ENCODE assay signal across 13 cellular contexts in genomic region chr9:127058645-127059021, GRCh38.
DNase-seq lines count a peak whose midpoint lies in the region; ATAC-seq and TF ChIP-seq lines count a peak whose summit lies in the region.
"Had no signal": no experiment of that assay in that cellular context is flagged by ENCODE, and none has a peak within 500 bp of the region (broad histone marks: within the 10 kb centered on the region; RNA-seq: fewer than 3 reads in every experiment).

No MANE protein-coding gene starts in this region.

- H3K36me3 Mint-ChIP-seq in brain: peaks cover 24% of the 10 kb centered on the region

- H3K9me3 Mint-ChIP-seq in brain: no peaks in the 10 kb centered on the region
- H3K9me3 Mint-ChIP-seq: activated B cell treated with CpG ODN at 0.5 μM for 24 hours; activated T-helper 17 cell treated with anti-CD3 and anti-CD28 coated beads, Interleukin-2, amount 50 U/mL, for 72 hours had no signal

- TF ChIP-seq CTCF in brain (conservative IDR thresholded peaks at IDR 0.05): no peak
- no peak for TF ChIP-seq CTCF in foreskin fibroblast (IDR thresholded peaks at IDR 0.05; ENCODE audit: low read depth, low read length)
- no peak for TF ChIP-seq CTCF in Peyer's patch (IDR thresholded peaks at IDR 0.05)

- H3K27me3 Mint-ChIP-seq in brain: no peaks in the 10 kb centered on the region
- H3K27me3 Mint-ChIP-seq: activated B cell treated with CpG ODN at 0.5 μM for 24 hours; activated T-helper 17 cell treated with anti-CD3 and anti-CD28 coated beads, Interleukin-2, amount 50 U/mL, for 72 hours had no signal

- peaks cover 0 to 8% (median 0%) of the 10 kb centered on the region in 4 donors for H3K4me1 ChIP-seq in Peyer's patch

- DNase-seq in DMS 273 treated with DMSO at 0.1 percent for 48 hours (lab: John Stamatoyannopoulos, UW): peak; percentile 17
- DNase-seq in DMS 273 (lab: John Stamatoyannopoulos, UW; ENCODE audit: unreplicated experiment): no peak
- DNase-seq in foreskin fibroblast: peak; percentile 29 to 43
- no peak for DNase-seq in substantia nigra (lab: John Stamatoyannopoulos, UW)
- no peak for DNase-seq in activated CD4-positive, alpha-beta T cell treated with anti-CD3 and anti-CD28 coated beads for 4 hours
- DNase-seq in Peyer's patch: no peak
- DNase-seq: activated B cell treated with CpG ODN at 0.5 μM for 24 hours; activated CD8-positive, alpha-beta memory T cell treated with anti-CD3 and anti-CD28 coated beads for 24 hours; kidney glomerular epithelial cell had no signal

- TF ChIP-seq POLR2A in Peyer's patch (IDR thresholded peaks at IDR 0.05): no peak

- H3K4me3 ChIP-seq in foreskin fibroblast (ENCODE audit: low read depth in 1 of 2, low read length in 2 of 2): no peak overlapping the region
- no peak overlapping the region for H3K4me3 ChIP-seq in Peyer's patch

- H3K4me1 Mint-ChIP-seq in brain: peaks cover 43% of the 10 kb centered on the region

- no peak for ATAC-seq in HG03521 (IDR thresholded peaks at IDR 0.05; ENCODE audit: unreplicated experiment)

- H3K36me3 ChIP-seq in Peyer's patch: no peaks in the 10 kb centered on the region

- peak overlapping the region in 1 of 5 experiments; percentile 6 for H3K4me3 Mint-ChIP-seq in brain
- H3K4me3 Mint-ChIP-seq: activated B cell treated with CpG ODN at 0.5 μM for 24 hours; activated T-helper 17 cell treated with anti-CD3 and anti-CD28 coated beads, Interleukin-2, amount 50 U/mL, for 72 hours had no signal

- H3K27ac ChIP-seq in substantia nigra (ENCODE audit: low read depth, low read length, poor library complexity, severe bottlenecking) (peak overlapping the region; percentile 92), Peyer's patch (peak overlapping the region in 1 of 4 donors; percentile 44)
- H3K27ac ChIP-seq: 22Rv1 had no signal

- H3K27me3 ChIP-seq in Peyer's patch: no peaks in the 10 kb centered on the region

- H3K27ac Mint-ChIP-seq in brain: peak overlapping the region in 4 of 5 experiments; percentile 60 to 95 (median 81)
- H3K27ac Mint-ChIP-seq: activated B cell treated with CpG ODN at 0.5 μM for 24 hours; activated T-helper 17 cell treated with anti-CD3 and anti-CD28 coated beads, Interleukin-2, amount 50 U/mL, for 72 hours had no signal

- no peaks in the 10 kb centered on the region for H3K9me3 ChIP-seq in Peyer's patch

Comparison
In these comparisons a context has a peak if more than half of its experiments do, and no peak if none do; other contexts are left out.
1. DNase-seq: peak in DMS 273 treated with DMSO at 0.1 percent for 48 hours (single experiment) and foreskin fibroblast (2 of 2); none in DMS 273 (single experiment), substantia nigra (0 of 49), activated CD4-positive, alpha-beta T cell treated with anti-CD3 and anti-CD28 coated beads for 4 hours (0 of 2) and Peyer's patch (0 of 3).